Comparison of ENCODE assay signal across 1 cellular context in the genomic region with DNA sequence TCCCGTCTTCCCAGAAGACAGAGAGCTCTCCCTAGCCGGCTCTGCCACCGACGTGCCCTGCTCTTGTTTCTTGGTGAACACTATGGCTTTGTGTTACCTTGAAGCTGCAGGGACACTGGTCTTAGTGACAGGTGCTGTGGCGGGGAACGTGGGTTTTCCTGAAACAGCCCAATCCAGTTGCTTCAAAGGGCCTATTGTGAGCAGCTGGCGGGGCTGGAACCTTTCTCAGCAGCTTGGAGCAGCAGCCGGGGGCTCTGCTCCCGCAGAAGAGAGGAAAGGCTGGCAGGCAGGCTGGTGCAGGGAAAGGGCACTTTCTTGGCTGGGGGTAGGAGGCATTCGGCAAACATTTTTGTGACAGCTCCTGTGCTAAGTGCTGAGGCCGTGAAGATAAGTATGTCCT.
TF ChIP-seq lines count a peak whose summit lies in the region.

No MANE protein-coding gene starts in this region.

TF ChIP-seq in GM23338, 12 proteins besides CTCF, POLR2A, EP300 and RAD21 (continued from another document):
- TF ChIP-seq ZNF462 (CRISPR knock-in tag; IDR thresholded peaks at IDR 0.05) = no peak
- TF ChIP-seq NANOG (IDR thresholded peaks at IDR 0.05; ENCODE audit: borderline replicate concordance) = no peak
- no peak for TF ChIP-seq ETS1 (IDR thresholded peaks at IDR 0.05)
- no peak for TF ChIP-seq CREB1 (CRISPR knock-in tag; IDR thresholded peaks at IDR 0.05; ENCODE audit: low read depth)
- TF ChIP-seq EZH2phosphoT487 (IDR thresholded peaks at IDR 0.05; ENCODE audit: unreplicated experiment) = no peak
- no peak for TF ChIP-seq ZNF331 (CRISPR knock-in tag; IDR thresholded peaks at IDR 0.05; ENCODE audit: low read depth)
- TF ChIP-seq JUNB (IDR thresholded peaks at IDR 0.05; ENCODE audit: unreplicated experiment) = no peak
- TF ChIP-seq ZNF114 (CRISPR knock-in tag; IDR thresholded peaks at IDR 0.05) = no peak
